ENCODE assay signal across 1 cellular context in the genomic region with DNA sequence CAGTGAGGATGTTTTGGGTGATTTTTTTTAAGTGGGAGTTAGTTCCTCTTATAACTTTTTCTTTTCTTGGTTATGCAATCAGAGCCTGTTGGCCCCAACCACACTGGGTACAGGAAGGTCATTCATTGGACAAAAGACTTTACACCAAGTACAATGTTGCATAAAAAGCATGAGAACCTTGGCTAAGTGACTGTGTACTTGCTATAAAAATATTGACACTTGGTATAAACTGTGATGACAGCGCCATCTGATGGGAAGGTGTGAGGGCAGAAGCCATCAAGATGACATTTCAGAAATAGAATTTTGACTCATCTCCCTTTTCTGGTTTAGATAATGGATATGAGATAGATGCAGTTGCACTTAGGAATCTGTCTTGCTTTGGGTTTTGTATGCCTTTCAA.
TF ChIP-seq lines count a peak whose summit lies in the region.

No MANE protein-coding gene starts in this region.

TF ChIP-seq in K562, 482 proteins besides CTCF, POLR2A, EP300 and RAD21 (continued from another document):
- TF ChIP-seq ZBTB1 (CRISPR knock-in tag; IDR thresholded peaks at IDR 0.05; ENCODE audit: borderline replicate concordance, low read depth) (no peak), ZBTB8A (IDR thresholded peaks at IDR 0.05; ENCODE audit: partially characterized antibody) (no peak), SLC30A9 (CRISPR knock-in tag; IDR thresholded peaks at IDR 0.05) (no peak), FOSL1 (tag; conservative IDR thresholded peaks at IDR 0.05) (peak; percentile 41; the same call in 1 of the 2 replicates), MCM3 (IDR thresholded peaks at IDR 0.05) (no peak), CEBPB (tag; IDR thresholded peaks at IDR 0.05) (peak; percentile 71), POLR2B (IDR thresholded peaks at IDR 0.05; ENCODE audit: low read depth, partially characterized antibody) (no peak), ETV6 (IDR thresholded peaks at IDR 0.05; ENCODE audit: borderline replicate concordance in 1 of 2, low read depth in 2 of 2, low read length in 1 of 2) (no peak), ETV6 (CRISPR knock-in tag; IDR thresholded peaks at IDR 0.05; ENCODE audit: borderline replicate concordance) (no peak), MCM2 (IDR thresholded peaks at IDR 0.05; ENCODE audit: low read depth) (no peak), TEAD4 (IDR thresholded peaks at IDR 0.05; ENCODE audit: low read length) (no peak), TEAD4 (CRISPR knock-in tag; IDR thresholded peaks at IDR 0.05; ENCODE audit: borderline replicate concordance) (no peak), HDAC8 (tag; IDR thresholded peaks at IDR 0.05) (no peak), RCOR1 (IDR thresholded peaks at IDR 0.05; ENCODE audit: borderline replicate concordance in 1 of 2, low read depth in 2 of 2, low read length in 2 of 2) (0 out of 4 replicates have a peak, but pooled peaks of 1 of the 2 experiments have one; percentile 7), MYBL2 (IDR thresholded peaks at IDR 0.05; ENCODE audit: low read depth) (no peak), MYBL2 (CRISPR knock-in tag; IDR thresholded peaks at IDR 0.05; ENCODE audit: borderline replicate concordance) (no peak), NFXL1 (CRISPR knock-in tag; IDR thresholded peaks at IDR 0.05) (no peak), BMI1 (IDR thresholded peaks at IDR 0.05; ENCODE audit: low read length) (no peak), TBP (optimal IDR thresholded peaks at IDR 0.05; ENCODE audit: low read depth, low read length) (no peak), ZNF384 (IDR thresholded peaks at IDR 0.05; ENCODE audit: low read depth, low read length) (no peak; the same call in 1 of the 2 replicates), EWSR1 (IDR thresholded peaks at IDR 0.05; ENCODE audit: borderline replicate concordance, low read depth, partially characterized antibody) (no peak), PRPF4 (IDR thresholded peaks at IDR 0.05; ENCODE audit: insufficient read depth, low read depth, low read length, poor library complexity, severe bottlenecking) (no peak), BDP1 (IDR thresholded peaks at IDR 0.05; ENCODE audit: insufficient read depth, insufficient read length) (no peak), JUND (IDR thresholded peaks at IDR 0.05; ENCODE audit: borderline replicate concordance, low read depth, low read length) (peak; percentile 14; the same call in 1 of the 2 replicates), JUND (tag; IDR thresholded peaks at IDR 0.05; ENCODE audit: borderline replicate concordance, low read depth, low read length) (no peak), LEF1 (IDR thresholded peaks at IDR 0.05) (no peak), PYGO2 (tag; IDR thresholded peaks at IDR 0.05) (no peak), POLR3A (IDR thresholded peaks at IDR 0.05; ENCODE audit: borderline replicate concordance, extremely low read depth, insufficient read depth, insufficient read length) (no peak), ZNF507 (tag; conservative IDR thresholded peaks at IDR 0.05) (no peak), CEBPG (CRISPR knock-in tag; IDR thresholded peaks at IDR 0.05) (no peak), CEBPG (tag; conservative IDR thresholded peaks at IDR 0.05 in 1 of 2, IDR thresholded peaks at IDR 0.05 in 1 of 2) (peak in 1 of 2 experiments; percentile 62; a peak in 2 of 4 replicates), DPF2 (IDR thresholded peaks at IDR 0.05) (no peak), FOXA3 (CRISPR knock-in tag; conservative IDR thresholded peaks at IDR 0.05 in 1 of 2, IDR thresholded peaks at IDR 0.05 in 1 of 2) (0 out of 4 replicates have a peak, but pooled peaks of 1 of the 2 experiments have one; percentile 25), ILK (tag; IDR thresholded peaks at IDR 0.05; ENCODE audit: borderline replicate concordance, low read depth) (no peak), ZNF212 (CRISPR knock-in tag; IDR thresholded peaks at IDR 0.05) (no peak), POU5F1 (IDR thresholded peaks at IDR 0.05; ENCODE audit: borderline replicate concordance, low read depth, low read length, partially characterized antibody) (no peak), CCAR2 (IDR thresholded peaks at IDR 0.05; ENCODE audit: low read depth, low read length) (no peak)
- TF ChIP-seq, protein P1, sequence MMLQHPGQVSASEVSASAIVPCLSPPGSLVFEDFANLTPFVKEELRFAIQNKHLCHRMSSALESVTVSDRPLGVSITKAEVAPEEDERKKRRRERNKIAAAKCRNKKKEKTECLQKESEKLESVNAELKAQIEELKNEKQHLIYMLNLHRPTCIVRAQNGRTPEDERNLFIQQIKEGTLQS (IDR thresholded peaks at IDR 0.05) = peak; percentile 40; the same call in 1 of the 2 replicates
- TF ChIP-seq, protein P1 (CRISPR knock-in tag; conservative IDR thresholded peaks at IDR 0.05) = no peak
- TF ChIP-seq, protein P2, sequence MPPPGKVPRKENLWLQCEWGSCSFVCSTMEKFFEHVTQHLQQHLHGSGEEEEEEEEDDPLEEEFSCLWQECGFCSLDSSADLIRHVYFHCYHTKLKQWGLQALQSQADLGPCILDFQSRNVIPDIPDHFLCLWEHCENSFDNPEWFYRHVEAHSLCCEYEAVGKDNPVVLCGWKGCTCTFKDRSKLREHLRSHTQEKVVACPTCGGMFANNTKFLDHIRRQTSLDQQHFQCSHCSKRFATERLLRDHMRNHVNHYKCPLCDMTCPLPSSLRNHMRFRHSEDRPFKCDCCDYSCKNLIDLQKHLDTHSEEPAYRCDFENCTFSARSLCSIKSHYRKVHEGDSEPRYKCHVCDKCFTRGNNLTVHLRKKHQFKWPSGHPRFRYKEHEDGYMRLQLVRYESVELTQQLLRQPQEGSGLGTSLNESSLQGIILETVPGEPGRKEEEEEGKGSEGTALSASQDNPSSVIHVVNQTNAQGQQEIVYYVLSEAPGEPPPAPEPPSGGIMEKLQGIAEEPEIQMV (tag; conservative IDR thresholded peaks at IDR 0.05; ENCODE audit: low read depth) = no peak
- TF ChIP-seq, protein P3, sequence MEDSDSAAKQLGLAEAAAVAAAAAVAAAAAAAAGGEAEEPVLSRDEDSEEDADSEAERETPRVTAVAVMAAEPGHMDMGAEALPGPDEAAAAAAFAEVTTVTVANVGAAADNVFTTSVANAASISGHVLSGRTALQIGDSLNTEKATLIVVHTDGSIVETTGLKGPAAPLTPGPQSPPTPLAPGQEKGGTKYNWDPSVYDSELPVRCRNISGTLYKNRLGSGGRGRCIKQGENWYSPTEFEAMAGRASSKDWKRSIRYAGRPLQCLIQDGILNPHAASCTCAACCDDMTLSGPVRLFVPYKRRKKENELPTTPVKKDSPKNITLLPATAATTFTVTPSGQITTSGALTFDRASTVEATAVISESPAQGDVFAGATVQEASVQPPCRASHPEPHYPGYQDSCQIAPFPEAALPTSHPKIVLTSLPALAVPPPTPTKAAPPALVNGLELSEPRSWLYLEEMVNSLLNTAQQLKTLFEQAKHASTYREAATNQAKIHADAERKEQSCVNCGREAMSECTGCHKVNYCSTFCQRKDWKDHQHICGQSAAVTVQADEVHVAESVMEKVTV (CRISPR knock-in tag; IDR thresholded peaks at IDR 0.05) = peak; percentile 79
- TF ChIP-seq, protein P4, sequence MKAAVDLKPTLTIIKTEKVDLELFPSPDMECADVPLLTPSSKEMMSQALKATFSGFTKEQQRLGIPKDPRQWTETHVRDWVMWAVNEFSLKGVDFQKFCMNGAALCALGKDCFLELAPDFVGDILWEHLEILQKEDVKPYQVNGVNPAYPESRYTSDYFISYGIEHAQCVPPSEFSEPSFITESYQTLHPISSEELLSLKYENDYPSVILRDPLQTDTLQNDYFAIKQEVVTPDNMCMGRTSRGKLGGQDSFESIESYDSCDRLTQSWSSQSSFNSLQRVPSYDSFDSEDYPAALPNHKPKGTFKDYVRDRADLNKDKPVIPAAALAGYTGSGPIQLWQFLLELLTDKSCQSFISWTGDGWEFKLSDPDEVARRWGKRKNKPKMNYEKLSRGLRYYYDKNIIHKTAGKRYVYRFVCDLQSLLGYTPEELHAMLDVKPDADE (conservative IDR thresholded peaks at IDR 0.05; ENCODE audit: control insufficient read depth, low read depth, low read length) = no peak
- TF ChIP-seq, protein P5, sequence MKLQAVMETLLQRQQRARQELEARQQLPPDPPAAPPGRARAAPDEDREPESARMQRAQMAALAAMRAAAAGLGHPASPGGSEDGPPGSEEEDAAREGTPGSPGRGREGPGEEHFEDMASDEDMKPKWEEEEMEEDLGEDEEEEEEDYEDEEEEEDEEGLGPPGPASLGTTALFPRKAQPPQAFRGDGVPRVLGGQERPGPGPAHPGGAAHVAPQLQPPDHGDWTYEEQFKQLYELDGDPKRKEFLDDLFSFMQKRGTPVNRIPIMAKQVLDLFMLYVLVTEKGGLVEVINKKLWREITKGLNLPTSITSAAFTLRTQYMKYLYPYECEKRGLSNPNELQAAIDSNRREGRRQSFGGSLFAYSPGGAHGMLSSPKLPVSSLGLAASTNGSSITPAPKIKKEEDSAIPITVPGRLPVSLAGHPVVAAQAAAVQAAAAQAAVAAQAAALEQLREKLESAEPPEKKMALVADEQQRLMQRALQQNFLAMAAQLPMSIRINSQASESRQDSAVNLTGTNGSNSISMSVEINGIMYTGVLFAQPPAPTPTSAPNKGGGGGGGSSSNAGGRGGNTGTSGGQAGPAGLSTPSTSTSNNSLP (IDR thresholded peaks at IDR 0.05; ENCODE audit: borderline replicate concordance, low read depth, low read length) = peak; percentile 45; the same call in 1 of the 2 replicates
- TF ChIP-seq, protein P6, sequence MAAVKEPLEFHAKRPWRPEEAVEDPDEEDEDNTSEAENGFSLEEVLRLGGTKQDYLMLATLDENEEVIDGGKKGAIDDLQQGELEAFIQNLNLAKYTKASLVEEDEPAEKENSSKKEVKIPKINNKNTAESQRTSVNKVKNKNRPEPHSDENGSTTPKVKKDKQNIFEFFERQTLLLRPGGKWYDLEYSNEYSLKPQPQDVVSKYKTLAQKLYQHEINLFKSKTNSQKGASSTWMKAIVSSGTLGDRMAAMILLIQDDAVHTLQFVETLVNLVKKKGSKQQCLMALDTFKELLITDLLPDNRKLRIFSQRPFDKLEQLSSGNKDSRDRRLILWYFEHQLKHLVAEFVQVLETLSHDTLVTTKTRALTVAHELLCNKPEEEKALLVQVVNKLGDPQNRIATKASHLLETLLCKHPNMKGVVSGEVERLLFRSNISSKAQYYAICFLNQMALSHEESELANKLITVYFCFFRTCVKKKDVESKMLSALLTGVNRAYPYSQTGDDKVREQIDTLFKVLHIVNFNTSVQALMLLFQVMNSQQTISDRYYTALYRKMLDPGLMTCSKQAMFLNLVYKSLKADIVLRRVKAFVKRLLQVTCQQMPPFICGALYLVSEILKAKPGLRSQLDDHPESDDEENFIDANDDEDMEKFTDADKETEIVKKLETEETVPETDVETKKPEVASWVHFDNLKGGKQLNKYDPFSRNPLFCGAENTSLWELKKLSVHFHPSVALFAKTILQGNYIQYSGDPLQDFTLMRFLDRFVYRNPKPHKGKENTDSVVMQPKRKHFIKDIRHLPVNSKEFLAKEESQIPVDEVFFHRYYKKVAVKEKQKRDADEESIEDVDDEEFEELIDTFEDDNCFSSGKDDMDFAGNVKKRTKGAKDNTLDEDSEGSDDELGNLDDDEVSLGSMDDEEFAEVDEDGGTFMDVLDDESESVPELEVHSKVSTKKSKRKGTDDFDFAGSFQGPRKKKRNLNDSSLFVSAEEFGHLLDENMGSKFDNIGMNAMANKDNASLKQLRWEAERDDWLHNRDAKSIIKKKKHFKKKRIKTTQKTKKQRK (IDR thresholded peaks at IDR 0.05; ENCODE audit: borderline replicate concordance, low read depth, low read length) = no peak
- TF ChIP-seq, protein P7, sequence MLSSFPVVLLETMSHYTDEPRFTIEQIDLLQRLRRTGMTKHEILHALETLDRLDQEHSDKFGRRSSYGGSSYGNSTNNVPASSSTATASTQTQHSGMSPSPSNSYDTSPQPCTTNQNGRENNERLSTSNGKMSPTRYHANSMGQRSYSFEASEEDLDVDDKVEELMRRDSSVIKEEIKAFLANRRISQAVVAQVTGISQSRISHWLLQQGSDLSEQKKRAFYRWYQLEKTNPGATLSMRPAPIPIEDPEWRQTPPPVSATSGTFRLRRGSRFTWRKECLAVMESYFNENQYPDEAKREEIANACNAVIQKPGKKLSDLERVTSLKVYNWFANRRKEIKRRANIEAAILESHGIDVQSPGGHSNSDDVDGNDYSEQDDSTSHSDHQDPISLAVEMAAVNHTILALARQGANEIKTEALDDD (IDR thresholded peaks at IDR 0.05) = no peak
- TF ChIP-seq, protein P8, sequence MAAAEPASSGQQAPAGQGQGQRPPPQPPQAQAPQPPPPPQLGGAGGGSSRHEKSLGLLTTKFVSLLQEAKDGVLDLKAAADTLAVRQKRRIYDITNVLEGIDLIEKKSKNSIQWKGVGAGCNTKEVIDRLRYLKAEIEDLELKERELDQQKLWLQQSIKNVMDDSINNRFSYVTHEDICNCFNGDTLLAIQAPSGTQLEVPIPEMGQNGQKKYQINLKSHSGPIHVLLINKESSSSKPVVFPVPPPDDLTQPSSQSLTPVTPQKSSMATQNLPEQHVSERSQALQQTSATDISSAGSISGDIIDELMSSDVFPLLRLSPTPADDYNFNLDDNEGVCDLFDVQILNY (CRISPR knock-in tag; IDR thresholded peaks at IDR 0.05) = no peak
- TF ChIP-seq, protein P9, sequence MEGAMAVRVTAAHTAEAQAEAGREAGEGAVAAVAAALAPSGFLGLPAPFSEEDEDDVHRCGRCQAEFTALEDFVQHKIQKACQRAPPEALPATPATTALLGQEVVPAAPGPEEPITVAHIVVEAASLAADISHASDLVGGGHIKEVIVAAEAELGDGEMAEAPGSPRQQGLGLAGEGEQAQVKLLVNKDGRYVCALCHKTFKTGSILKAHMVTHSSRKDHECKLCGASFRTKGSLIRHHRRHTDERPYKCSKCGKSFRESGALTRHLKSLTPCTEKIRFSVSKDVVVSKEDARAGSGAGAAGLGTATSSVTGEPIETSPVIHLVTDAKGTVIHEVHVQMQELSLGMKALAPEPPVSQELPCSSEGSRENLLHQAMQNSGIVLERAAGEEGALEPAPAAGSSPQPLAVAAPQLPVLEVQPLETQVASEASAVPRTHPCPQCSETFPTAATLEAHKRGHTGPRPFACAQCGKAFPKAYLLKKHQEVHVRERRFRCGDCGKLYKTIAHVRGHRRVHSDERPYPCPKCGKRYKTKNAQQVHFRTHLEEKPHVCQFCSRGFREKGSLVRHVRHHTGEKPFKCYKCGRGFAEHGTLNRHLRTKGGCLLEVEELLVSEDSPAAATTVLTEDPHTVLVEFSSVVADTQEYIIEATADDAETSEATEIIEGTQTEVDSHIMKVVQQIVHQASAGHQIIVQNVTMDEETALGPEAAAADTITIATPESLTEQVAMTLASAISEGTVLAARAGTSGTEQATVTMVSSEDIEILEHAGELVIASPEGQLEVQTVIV (CRISPR knock-in tag; IDR thresholded peaks at IDR 0.05; ENCODE audit: borderline replicate concordance) = no peak
- TF ChIP-seq, protein P10, sequence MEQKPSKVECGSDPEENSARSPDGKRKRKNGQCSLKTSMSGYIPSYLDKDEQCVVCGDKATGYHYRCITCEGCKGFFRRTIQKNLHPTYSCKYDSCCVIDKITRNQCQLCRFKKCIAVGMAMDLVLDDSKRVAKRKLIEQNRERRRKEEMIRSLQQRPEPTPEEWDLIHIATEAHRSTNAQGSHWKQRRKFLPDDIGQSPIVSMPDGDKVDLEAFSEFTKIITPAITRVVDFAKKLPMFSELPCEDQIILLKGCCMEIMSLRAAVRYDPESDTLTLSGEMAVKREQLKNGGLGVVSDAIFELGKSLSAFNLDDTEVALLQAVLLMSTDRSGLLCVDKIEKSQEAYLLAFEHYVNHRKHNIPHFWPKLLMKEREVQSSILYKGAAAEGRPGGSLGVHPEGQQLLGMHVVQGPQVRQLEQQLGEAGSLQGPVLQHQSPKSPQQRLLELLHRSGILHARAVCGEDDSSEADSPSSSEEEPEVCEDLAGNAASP (IDR thresholded peaks at IDR 0.05) = no peak
